ENCODE assay signal across 1 cellular context in the genomic region with DNA sequence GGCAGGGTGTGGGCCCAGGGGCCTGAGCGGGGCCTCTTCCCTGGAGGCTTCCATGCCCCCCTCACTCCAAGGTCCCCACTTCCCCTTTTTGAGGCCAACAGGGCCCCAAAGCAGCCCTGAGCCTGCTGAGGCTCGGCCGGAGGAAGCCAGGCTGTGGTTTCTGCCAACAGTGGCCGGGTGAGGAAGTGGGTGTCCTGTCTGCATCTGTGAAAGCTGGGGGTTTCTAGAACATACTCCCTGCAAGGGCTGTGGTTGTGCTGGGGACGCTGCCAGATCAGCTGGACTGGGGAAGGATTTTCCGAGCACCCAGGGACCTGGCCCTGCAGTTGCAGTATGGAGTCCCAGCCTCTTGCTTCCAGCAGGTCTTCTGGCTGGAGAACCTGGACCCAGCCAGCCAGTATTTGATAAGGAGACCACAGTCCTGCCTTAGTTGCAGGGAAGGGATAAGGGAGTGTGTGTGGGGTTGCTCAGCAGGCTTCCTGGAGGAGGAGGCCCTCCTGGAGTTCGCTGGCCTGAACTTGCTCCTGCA.
TF ChIP-seq lines count a peak whose summit lies in the region.

No MANE protein-coding gene starts in this region.

TF ChIP-seq in WTC11, 78 proteins besides CTCF, POLR2A, EP300 and RAD21 (continued from another document):
- TF ChIP-seq, protein P1, sequence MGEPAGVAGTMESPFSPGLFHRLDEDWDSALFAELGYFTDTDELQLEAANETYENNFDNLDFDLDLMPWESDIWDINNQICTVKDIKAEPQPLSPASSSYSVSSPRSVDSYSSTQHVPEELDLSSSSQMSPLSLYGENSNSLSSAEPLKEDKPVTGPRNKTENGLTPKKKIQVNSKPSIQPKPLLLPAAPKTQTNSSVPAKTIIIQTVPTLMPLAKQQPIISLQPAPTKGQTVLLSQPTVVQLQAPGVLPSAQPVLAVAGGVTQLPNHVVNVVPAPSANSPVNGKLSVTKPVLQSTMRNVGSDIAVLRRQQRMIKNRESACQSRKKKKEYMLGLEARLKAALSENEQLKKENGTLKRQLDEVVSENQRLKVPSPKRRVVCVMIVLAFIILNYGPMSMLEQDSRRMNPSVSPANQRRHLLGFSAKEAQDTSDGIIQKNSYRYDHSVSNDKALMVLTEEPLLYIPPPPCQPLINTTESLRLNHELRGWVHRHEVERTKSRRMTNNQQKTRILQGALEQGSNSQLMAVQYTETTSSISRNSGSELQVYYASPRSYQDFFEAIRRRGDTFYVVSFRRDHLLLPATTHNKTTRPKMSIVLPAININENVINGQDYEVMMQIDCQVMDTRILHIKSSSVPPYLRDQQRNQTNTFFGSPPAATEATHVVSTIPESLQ (CRISPR knock-in tag; IDR thresholded peaks at IDR 0.05), result no peak
- no peak for TF ChIP-seq TCF7 (CRISPR knock-in tag; IDR thresholded peaks at IDR 0.05; ENCODE audit: low read depth)
- TF ChIP-seq ZNF232 (CRISPR knock-in tag; IDR thresholded peaks at IDR 0.05), result no peak
- no peak for TF ChIP-seq IRF2 (CRISPR knock-in tag; IDR thresholded peaks at IDR 0.05; ENCODE audit: borderline replicate concordance, low read depth)
